11 cellular contexts compared by ENCODE assay signal in the genomic region with DNA sequence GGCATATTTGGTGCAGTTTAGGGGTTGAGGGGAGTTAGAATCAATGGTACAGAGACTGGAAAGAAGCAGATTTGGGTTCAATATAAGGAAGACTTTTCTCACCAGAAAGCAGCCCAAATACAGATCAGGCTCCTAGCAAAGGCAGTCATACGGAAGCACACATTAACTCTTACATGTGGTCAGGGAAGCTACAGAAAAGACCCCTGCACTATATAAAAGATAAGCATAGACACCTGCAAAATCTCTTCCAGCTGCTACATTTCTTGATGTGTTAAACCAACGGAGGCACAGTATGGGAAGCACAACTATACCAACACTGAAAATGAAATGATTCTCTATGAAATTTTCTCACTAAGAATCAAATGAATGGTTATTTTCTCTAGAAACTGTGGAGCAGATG.
"Had no signal": no experiment of that assay in that cellular context is flagged by ENCODE, and none has a peak within 500 bp of the region (broad histone marks: within the 10 kb centered on the region; RNA-seq: fewer than 3 reads in every experiment).

No MANE protein-coding gene starts in this region.

- H3K4me2 ChIP-seq: GM23338 had no signal

- H3K4me3 Mint-ChIP-seq: GM23338, H9, HFFc6 had no signal

- H3K27ac ChIP-seq: GM23248 had no signal

- ATAC-seq: GM23338, HCT116 had no signal

- H3K9me3 ChIP-seq: HAP-1 had no signal

- H3K4me3 ChIP-seq: GM23248, GM23338, HAP-1 had no signal

- H3K9me3 Mint-ChIP-seq: GM23338, H9, HFFc6 had no signal

- H2AFZ ChIP-seq: GM23248, GM23338 had no signal

- H3K36me3 ChIP-seq: HAP-1 had no signal

- H3K27ac Mint-ChIP-seq: GM23338, H9, HFFc6 had no signal

- FAIRE-seq: H1, H54 had no signal

- DNase-seq: GM23248, GOT3, H7, H9, HCEC 1CT, HFFc6 had no signal

- H3K9ac ChIP-seq: GM23248 had no signal
